1 cellular context compared by ENCODE assay signal in the genomic region with DNA sequence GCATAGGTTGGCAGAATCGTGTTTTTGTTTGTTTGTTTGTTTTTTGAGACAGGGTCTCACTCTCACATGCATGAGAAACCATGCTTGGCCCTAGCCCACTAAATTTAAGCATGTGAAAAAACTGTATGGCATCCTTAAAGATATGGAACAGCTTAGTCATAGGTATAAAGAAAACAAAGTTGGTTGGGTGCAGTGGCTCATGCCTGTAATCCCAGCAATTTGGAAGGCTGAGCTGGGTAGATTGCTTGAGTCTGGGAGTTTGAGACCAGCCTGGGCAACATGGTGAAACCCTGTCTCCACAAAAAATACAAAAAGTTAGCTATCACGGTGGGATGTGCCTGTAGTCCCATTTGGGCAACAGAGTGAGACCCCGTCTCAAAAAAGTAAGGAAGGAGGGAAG.
TF ChIP-seq lines count a peak whose summit lies in the region.

No MANE protein-coding gene starts in this region.

TF ChIP-seq in GM23338, 12 proteins besides CTCF, POLR2A, EP300 and RAD21 (continued from another document):
- TF ChIP-seq, protein P1, sequence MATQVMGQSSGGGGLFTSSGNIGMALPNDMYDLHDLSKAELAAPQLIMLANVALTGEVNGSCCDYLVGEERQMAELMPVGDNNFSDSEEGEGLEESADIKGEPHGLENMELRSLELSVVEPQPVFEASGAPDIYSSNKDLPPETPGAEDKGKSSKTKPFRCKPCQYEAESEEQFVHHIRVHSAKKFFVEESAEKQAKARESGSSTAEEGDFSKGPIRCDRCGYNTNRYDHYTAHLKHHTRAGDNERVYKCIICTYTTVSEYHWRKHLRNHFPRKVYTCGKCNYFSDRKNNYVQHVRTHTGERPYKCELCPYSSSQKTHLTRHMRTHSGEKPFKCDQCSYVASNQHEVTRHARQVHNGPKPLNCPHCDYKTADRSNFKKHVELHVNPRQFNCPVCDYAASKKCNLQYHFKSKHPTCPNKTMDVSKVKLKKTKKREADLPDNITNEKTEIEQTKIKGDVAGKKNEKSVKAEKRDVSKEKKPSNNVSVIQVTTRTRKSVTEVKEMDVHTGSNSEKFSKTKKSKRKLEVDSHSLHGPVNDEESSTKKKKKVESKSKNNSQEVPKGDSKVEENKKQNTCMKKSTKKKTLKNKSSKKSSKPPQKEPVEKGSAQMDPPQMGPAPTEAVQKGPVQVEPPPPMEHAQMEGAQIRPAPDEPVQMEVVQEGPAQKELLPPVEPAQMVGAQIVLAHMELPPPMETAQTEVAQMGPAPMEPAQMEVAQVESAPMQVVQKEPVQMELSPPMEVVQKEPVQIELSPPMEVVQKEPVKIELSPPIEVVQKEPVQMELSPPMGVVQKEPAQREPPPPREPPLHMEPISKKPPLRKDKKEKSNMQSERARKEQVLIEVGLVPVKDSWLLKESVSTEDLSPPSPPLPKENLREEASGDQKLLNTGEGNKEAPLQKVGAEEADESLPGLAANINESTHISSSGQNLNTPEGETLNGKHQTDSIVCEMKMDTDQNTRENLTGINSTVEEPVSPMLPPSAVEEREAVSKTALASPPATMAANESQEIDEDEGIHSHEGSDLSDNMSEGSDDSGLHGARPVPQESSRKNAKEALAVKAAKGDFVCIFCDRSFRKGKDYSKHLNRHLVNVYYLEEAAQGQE (IDR thresholded peaks at IDR 0.05; ENCODE audit: unreplicated experiment) = no peak
- no peak for TF ChIP-seq ZNF331 (CRISPR knock-in tag; IDR thresholded peaks at IDR 0.05; ENCODE audit: low read depth)
- TF ChIP-seq EZH2 (IDR thresholded peaks at IDR 0.05; ENCODE audit: low read depth, unreplicated experiment) = no peak
- TF ChIP-seq EZH2phosphoT487 (IDR thresholded peaks at IDR 0.05; ENCODE audit: unreplicated experiment) = no peak
- no peak for TF ChIP-seq STAT1 (IDR thresholded peaks at IDR 0.05; ENCODE audit: unreplicated experiment)
- no peak for TF ChIP-seq POLR2AphosphoS5 (IDR thresholded peaks at IDR 0.05; ENCODE audit: low read depth)
- no peak for TF ChIP-seq JUNB (IDR thresholded peaks at IDR 0.05; ENCODE audit: unreplicated experiment)
- TF ChIP-seq, protein P2, sequence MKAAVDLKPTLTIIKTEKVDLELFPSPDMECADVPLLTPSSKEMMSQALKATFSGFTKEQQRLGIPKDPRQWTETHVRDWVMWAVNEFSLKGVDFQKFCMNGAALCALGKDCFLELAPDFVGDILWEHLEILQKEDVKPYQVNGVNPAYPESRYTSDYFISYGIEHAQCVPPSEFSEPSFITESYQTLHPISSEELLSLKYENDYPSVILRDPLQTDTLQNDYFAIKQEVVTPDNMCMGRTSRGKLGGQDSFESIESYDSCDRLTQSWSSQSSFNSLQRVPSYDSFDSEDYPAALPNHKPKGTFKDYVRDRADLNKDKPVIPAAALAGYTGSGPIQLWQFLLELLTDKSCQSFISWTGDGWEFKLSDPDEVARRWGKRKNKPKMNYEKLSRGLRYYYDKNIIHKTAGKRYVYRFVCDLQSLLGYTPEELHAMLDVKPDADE (IDR thresholded peaks at IDR 0.05) = no peak
- TF ChIP-seq, protein P3, sequence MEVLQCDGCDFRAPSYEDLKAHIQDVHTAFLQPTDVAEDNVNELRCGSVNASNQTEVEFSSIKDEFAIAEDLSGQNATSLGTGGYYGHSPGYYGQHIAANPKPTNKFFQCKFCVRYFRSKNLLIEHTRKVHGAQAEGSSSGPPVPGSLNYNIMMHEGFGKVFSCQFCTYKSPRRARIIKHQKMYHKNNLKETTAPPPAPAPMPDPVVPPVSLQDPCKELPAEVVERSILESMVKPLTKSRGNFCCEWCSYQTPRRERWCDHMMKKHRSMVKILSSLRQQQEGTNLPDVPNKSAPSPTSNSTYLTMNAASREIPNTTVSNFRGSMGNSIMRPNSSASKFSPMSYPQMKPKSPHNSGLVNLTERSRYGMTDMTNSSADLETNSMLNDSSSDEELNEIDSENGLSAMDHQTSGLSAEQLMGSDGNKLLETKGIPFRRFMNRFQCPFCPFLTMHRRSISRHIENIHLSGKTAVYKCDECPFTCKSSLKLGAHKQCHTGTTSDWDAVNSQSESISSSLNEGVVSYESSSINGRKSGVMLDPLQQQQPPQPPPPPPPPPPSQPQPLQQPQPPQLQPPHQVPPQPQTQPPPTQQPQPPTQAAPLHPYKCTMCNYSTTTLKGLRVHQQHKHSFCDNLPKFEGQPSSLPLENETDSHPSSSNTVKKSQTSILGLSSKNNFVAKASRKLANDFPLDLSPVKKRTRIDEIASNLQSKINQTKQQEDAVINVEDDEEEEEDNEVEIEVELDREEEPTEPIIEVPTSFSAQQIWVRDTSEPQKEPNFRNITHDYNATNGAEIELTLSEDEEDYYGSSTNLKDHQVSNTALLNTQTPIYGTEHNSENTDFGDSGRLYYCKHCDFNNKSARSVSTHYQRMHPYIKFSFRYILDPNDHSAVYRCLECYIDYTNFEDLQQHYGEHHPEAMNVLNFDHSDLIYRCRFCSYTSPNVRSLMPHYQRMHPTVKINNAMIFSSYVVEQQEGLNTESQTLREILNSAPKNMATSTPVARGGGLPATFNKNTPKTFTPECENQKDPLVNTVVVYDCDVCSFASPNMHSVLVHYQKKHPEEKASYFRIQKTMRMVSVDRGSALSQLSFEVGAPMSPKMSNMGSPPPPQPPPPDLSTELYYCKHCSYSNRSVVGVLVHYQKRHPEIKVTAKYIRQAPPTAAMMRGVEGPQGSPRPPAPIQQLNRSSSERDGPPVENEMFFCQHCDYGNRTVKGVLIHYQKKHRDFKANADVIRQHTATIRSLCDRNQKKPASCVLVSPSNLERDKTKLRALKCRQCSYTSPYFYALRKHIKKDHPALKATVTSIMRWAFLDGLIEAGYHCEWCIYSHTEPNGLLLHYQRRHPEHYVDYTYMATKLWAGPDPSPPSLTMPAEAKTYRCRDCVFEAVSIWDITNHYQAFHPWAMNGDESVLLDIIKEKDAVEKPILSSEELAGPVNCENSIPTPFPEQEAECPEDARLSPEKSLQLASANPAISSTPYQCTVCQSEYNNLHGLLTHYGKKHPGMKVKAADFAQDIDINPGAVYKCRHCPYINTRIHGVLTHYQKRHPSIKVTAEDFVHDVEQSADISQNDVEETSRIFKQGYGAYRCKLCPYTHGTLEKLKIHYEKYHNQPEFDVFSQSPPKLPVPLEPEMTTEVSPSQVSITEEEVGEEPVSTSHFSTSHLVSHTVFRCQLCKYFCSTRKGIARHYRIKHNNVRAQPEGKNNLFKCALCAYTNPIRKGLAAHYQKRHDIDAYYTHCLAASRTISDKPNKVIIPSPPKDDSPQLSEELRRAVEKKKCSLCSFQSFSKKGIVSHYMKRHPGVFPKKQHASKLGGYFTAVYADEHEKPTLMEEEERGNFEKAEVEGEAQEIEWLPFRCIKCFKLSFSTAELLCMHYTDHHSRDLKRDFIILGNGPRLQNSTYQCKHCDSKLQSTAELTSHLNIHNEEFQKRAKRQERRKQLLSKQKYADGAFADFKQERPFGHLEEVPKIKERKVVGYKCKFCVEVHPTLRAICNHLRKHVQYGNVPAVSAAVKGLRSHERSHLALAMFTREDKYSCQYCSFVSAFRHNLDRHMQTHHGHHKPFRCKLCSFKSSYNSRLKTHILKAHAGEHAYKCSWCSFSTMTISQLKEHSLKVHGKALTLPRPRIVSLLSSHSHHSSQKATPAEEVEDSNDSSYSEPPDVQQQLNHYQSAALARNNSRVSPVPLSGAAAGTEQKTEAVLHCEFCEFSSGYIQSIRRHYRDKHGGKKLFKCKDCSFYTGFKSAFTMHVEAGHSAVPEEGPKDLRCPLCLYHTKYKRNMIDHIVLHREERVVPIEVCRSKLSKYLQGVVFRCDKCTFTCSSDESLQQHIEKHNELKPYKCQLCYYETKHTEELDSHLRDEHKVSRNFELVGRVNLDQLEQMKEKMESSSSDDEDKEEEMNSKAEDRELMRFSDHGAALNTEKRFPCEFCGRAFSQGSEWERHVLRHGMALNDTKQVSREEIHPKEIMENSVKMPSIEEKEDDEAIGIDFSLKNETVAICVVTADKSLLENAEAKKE (CRISPR knock-in tag; IDR thresholded peaks at IDR 0.05) = no peak
